In the genomic region with DNA sequence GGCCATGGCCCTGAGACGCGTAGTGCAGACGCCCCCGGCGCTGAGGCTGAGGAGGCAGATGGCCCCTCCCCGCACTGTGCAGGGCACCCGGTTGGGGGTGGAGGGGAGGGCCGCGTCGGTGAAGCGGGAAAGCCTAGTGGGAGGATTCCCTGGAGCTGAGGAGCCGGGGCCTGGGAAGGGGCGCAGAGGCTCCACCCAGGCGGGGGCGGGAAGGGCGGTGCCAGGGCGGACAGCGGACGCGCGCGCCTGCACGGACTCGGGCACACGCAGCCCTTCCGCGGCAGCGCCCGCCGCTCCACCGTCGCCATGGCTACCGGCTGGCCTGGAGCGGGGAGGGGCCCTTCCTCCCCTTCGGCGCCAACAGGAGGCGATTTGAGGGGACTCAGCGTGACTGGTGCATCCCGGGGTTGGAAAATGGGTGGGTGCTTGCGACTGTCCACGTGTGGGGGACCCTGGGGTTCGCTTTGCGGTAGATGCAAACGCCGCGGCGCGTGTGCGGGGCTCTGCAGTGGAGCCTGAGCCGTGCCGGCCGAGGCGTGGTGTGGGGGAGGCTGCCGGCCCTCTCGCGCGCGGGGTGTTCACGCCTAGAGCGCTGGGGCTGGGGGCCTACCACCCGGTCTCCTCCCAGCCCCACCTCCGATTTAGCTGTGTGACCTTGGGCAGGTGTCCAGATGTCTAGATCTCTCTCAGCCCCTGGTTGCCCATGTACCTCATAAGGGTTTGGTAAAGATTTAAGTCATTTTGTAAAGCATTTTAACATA, we compare ENCODE assay signal across 8 cellular contexts. TPM values are rescaled to one million over a fixed set of nuclear protein-coding genes. Genes with fewer than 3 reads are reported as not detected.
DNase-seq lines count a peak whose midpoint lies in the region; ATAC-seq and TF ChIP-seq lines count a peak whose summit lies in the region.

No MANE protein-coding gene starts in this region.

- peak overlapping the region; percentile 89 to 98 (median 95) for H3K4me2 ChIP-seq in BLaER1 treated with 17β-estradiol and CSF1 and Interleukin-3, amounts not matched to agents 10 nM and 100 nM
- no peak overlapping the region for H3K4me2 ChIP-seq in neural cell (ENCODE audit: low read length)

- DNase-seq in NCI-H1105 (lab: John Stamatoyannopoulos, UW): peak; percentile 35
- peak; percentile 53 to 73 for DNase-seq in activated T-cell treated with anti-CD3 and anti-CD28 coated beads, Interleukin-2, amount 50 U/mL, for 48 hours
- peak; percentile 54 for DNase-seq in fibroblast of pulmonary artery (ENCODE audit: low read depth)
- peak; percentile 82 for DNase-seq in type B pancreatic cell (ENCODE audit: extremely low spot score, unreplicated experiment)

- H3K9me3 Mint-ChIP-seq in type B pancreatic cell: no peaks in the 10 kb centered on the region

- peaks cover 0 to 10% (median 0%) of the 10 kb centered on the region in 11 experiments; a peak in 2 of 22 replicates for H4K20me1 ChIP-seq in BLaER1 treated with 17β-estradiol and CSF1 and Interleukin-3, amounts not matched to agents 10 nM and 100 nM
- no peaks in the 10 kb centered on the region for H4K20me1 ChIP-seq in neural cell (ENCODE audit: insufficient read depth)

- H3K27me3 Mint-ChIP-seq in type B pancreatic cell: no peaks in the 10 kb centered on the region

- peaks cover 43% of the 10 kb centered on the region for H3K4me1 Mint-ChIP-seq in type B pancreatic cell (ENCODE audit: unreplicated experiment)

- peak overlapping the region; percentile 41 to 70 (median 63); a peak in 21 of 22 replicates for H3K9ac ChIP-seq in BLaER1 treated with 17β-estradiol and CSF1 and Interleukin-3, amounts not matched to agents 10 nM and 100 nM
- no peak overlapping the region for H3K9ac ChIP-seq in neural cell (ENCODE audit: low read length)

- no peaks in the 10 kb centered on the region for H3K9me2 ChIP-seq in neural cell (ENCODE audit: insufficient read depth, low read length)

- peak overlapping the region; percentile 46 to 71 (median 56) for H3K4me3 ChIP-seq in BLaER1 treated with 17β-estradiol and CSF1 and Interleukin-3, amounts not matched to agents 10 nM and 100 nM
- H3K4me3 ChIP-seq in fibroblast of pulmonary artery (replicated peaks; ENCODE audit: low read depth, low read length) (peak overlapping the region; percentile 52), neural cell (ENCODE audit: low read length) (peak overlapping the region; percentile 34)

- H3K36me3 ChIP-seq in BLaER1 treated with 17β-estradiol and CSF1 and Interleukin-3, amounts not matched to agents 10 nM and 100 nM: peaks cover 0 to 6% (median 0%) of the 10 kb centered on the region in 11 experiments; a peak in 2 of 22 replicates
- H3K36me3 ChIP-seq in neural cell (ENCODE audit: insufficient read depth, low read length): no peaks in the 10 kb centered on the region

- H3K27me3 ChIP-seq in BLaER1 treated with 17β-estradiol and CSF1 and Interleukin-3, amounts not matched to agents 10 nM and 100 nM: no peaks in the 10 kb centered on the region
- H3K27me3 ChIP-seq in neural cell (ENCODE audit: insufficient read depth, low read depth, low read length): no peaks in the 10 kb centered on the region

- no peak overlapping the region for H3K27ac Mint-ChIP-seq in type B pancreatic cell

- peaks cover 30 to 57% (median 41%) of the 10 kb centered on the region in 10 experiments for H3K4me1 ChIP-seq in BLaER1 treated with 17β-estradiol and CSF1 and Interleukin-3, amounts not matched to agents 10 nM and 100 nM

- no peak for ATAC-seq in GM19035 (IDR thresholded peaks at IDR 0.05; ENCODE audit: unreplicated experiment)
- ATAC-seq in GM19023 (IDR thresholded peaks at IDR 0.05; ENCODE audit: unreplicated experiment): no peak

- peak overlapping the region; percentile 52 for H3K4me3 Mint-ChIP-seq in type B pancreatic cell

- H3F3A ChIP-seq in neural cell (ENCODE audit: insufficient read depth, low read length, poor library complexity, severe bottlenecking): no peaks in the 10 kb centered on the region

- TF ChIP-seq CTCF in fibroblast of pulmonary artery (IDR thresholded peaks at IDR 0.05; ENCODE audit: low read length, missing control alignments) (no peak), neural cell (IDR thresholded peaks at IDR 0.05; ENCODE audit: poor library complexity, severe bottlenecking) (no peak), type B pancreatic cell (conservative IDR thresholded peaks at IDR 0.05) (no peak)

- TF ChIP-seq EP300 in neural cell (conservative IDR thresholded peaks at IDR 0.05; ENCODE audit: poor library complexity, severe bottlenecking): no peak

- H3K9me3 ChIP-seq in BLaER1 treated with 17β-estradiol and CSF1 and Interleukin-3, amounts not matched to agents 10 nM and 100 nM (replicated peaks in 1 of 11): no peaks in the 10 kb centered on the region
- H3K9me3 ChIP-seq in neural cell (ENCODE audit: low read length): no peaks in the 10 kb centered on the region

- no peak overlapping the region for H2AFZ ChIP-seq in neural cell (ENCODE audit: low read depth, low read length)

- TF ChIP-seq RAD21 in neural cell (conservative IDR thresholded peaks at IDR 0.05): no peak

- no peaks in the 10 kb centered on the region for H3K79me2 ChIP-seq in neural cell (replicated peaks; ENCODE audit: insufficient read depth, low read length)

- H3K36me3 Mint-ChIP-seq in type B pancreatic cell: peaks cover 3% of the 10 kb centered on the region

- H3K27ac ChIP-seq in BLaER1 treated with 17β-estradiol and CSF1 and Interleukin-3, amounts not matched to agents 10 nM and 100 nM: peak overlapping the region in 7 of 11 experiments; percentile 8 to 45 (median 31); a peak in 8 of 22 replicates
- H3K27ac ChIP-seq in neural cell (ENCODE audit: low read length): no peak overlapping the region

TF ChIP-seq in neural cell, 6 proteins besides CTCF, POLR2A, EP300 and RAD21:
- TF ChIP-seq EZH2 (IDR thresholded peaks at IDR 0.05; ENCODE audit: borderline replicate concordance, insufficient read depth, low read length, poor library complexity, severe bottlenecking) (no peak), MXI1 (conservative IDR thresholded peaks at IDR 0.05; ENCODE audit: poor library complexity, severe bottlenecking) (no peak), SMC3 (conservative IDR thresholded peaks at IDR 0.05; ENCODE audit: poor library complexity) (no peak), TAF1 (IDR thresholded peaks at IDR 0.05; ENCODE audit: low read depth) (no peak), POLR2AphosphoS5 (IDR thresholded peaks at IDR 0.05) (no peak)
- TF ChIP-seq, protein P1, sequence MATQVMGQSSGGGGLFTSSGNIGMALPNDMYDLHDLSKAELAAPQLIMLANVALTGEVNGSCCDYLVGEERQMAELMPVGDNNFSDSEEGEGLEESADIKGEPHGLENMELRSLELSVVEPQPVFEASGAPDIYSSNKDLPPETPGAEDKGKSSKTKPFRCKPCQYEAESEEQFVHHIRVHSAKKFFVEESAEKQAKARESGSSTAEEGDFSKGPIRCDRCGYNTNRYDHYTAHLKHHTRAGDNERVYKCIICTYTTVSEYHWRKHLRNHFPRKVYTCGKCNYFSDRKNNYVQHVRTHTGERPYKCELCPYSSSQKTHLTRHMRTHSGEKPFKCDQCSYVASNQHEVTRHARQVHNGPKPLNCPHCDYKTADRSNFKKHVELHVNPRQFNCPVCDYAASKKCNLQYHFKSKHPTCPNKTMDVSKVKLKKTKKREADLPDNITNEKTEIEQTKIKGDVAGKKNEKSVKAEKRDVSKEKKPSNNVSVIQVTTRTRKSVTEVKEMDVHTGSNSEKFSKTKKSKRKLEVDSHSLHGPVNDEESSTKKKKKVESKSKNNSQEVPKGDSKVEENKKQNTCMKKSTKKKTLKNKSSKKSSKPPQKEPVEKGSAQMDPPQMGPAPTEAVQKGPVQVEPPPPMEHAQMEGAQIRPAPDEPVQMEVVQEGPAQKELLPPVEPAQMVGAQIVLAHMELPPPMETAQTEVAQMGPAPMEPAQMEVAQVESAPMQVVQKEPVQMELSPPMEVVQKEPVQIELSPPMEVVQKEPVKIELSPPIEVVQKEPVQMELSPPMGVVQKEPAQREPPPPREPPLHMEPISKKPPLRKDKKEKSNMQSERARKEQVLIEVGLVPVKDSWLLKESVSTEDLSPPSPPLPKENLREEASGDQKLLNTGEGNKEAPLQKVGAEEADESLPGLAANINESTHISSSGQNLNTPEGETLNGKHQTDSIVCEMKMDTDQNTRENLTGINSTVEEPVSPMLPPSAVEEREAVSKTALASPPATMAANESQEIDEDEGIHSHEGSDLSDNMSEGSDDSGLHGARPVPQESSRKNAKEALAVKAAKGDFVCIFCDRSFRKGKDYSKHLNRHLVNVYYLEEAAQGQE (IDR thresholded peaks at IDR 0.05; ENCODE audit: borderline replicate concordance): no peak
TF ChIP-seq in neural cell: peak in this region for 0.

RNA-seq across cellular contexts. Expression of a gene that starts 35.1 kb away (rescaled TPM):
- polyA plus RNA-seq in neural cell: 66.6 and 95.1 TPM in 2 replicates
- 144 and 149 TPM in 2 replicates for polyA minus RNA-seq in neural cell
- total RNA-seq in type B pancreatic cell (ENCODE audit: low replicate concordance): 260 and 507 TPM in 2 replicates
